In the genomic region with DNA sequence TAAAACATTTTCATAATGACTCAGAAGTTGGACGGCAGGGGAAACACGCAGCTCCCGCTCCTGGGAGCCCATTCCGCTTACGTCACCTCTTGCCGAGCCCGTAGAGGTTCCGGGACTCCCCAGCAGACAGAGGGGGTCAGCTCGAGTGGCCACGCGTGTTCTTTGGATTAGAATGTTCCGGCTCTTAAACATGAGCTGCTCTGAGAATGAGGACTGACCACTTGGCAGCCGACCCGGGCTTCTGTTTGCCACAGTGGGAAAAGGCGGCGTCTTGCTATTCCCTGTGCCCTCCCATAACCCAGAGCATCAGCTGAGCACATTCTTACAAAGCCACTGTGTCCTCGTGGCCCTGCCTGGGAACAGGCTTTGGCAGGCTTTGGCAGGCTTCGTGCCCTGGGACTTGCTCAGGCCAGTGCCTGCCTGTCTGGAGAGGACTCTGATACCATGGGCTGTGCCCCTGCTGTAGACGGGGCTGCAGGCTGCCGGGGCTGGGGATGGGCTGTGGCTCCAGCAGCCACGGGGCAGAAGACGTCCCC, we compare ENCODE assay signal across 11 cellular contexts. TPM values are rescaled to one million over a fixed set of nuclear protein-coding genes. Genes with fewer than 3 reads are reported as not detected.
DNase-seq lines count a peak whose midpoint lies in the region; ATAC-seq and TF ChIP-seq lines count a peak whose summit lies in the region.
"Had no signal": no experiment of that assay in that cellular context is flagged by ENCODE, and none has a peak within 500 bp of the region (broad histone marks: within the 10 kb centered on the region; RNA-seq: fewer than 3 reads in every experiment).

No MANE protein-coding gene starts in this region.

- peak; percentile 91 for ATAC-seq in gastroesophageal sphincter
- no peak for ATAC-seq in HG03457 (IDR thresholded peaks at IDR 0.05; ENCODE audit: unreplicated experiment)
- no peak for ATAC-seq in GM21786 (IDR thresholded peaks at IDR 0.05; ENCODE audit: unreplicated experiment)

- TF ChIP-seq CTCF in gastroesophageal sphincter (IDR thresholded peaks at IDR 0.05) (peak in 2 of 4 experiments; percentile 13 to 34), ovary (IDR thresholded peaks at IDR 0.05) (no peak)

- H3K4me1 ChIP-seq in gastroesophageal sphincter: peaks cover 0 to 62% (median 6%) of the 10 kb centered on the region in 3 donors
- H3K4me1 ChIP-seq in ovary (ENCODE audit: insufficient read depth): no peaks in the 10 kb centered on the region

- H3K27ac ChIP-seq in gastroesophageal sphincter: peak overlapping the region; percentile 54 to 88 (median 88)
- peak overlapping the region; percentile 45 to 46 for H3K27ac ChIP-seq in ovary

- TF ChIP-seq EP300 in gastroesophageal sphincter (IDR thresholded peaks at IDR 0.05) (peak; percentile 64), ovary (IDR thresholded peaks at IDR 0.05) (no peak)

- H3K36me3 ChIP-seq in gastroesophageal sphincter (peaks cover 0 to 66% of the 10 kb centered on the region in 2 donors), ovary (no peaks in the 10 kb centered on the region)

- TF ChIP-seq POLR2A in gastroesophageal sphincter (IDR thresholded peaks at IDR 0.05): no peak
- TF ChIP-seq POLR2A in ovary (IDR thresholded peaks at IDR 0.05): no peak

- intact Hi-C loops in ovary (cut with DNase I): no loop called here

- 22 to 50% methylated on average over 7 to 9 of the region's 22 CpGs for WGBS in gastroesophageal sphincter (ENCODE audit: low coverage in 1 of 2), 2 donors
- WGBS in ovary, 3 donors: 43 to 70% (median 61%) methylated on average over 22 of the region's 22 CpGs

- H3K27me3 ChIP-seq in gastroesophageal sphincter (no peaks in the 10 kb centered on the region), ovary (no peaks in the 10 kb centered on the region)

- H3K9me3 ChIP-seq in gastroesophageal sphincter (no peaks in the 10 kb centered on the region), ovary (no peaks in the 10 kb centered on the region)

- DNase-seq in AG08395 (ENCODE audit: low spot score): peak; percentile 48
- DNase-seq in amniotic epithelial cell (ENCODE audit: low read depth): peak; percentile 83
- peak; percentile 77 to 85 (median 81) for DNase-seq in ovary
- no peak for DNase-seq in activated T-cell treated with anti-CD3 and anti-CD28 coated beads, Interleukin-2, amount 50 U/mL, for 1 hour
- no peak for DNase-seq in ecto neural progenitor cell (ENCODE audit: low spot score)
- DNase-seq: activated CD4-positive, alpha-beta T cell treated with anti-CD3 and anti-CD28 coated beads, Interleukin-2, amount 50 U/mL, for 4 hours; NCI-H446 treated with DMSO at 0.1 percent for 48 hours; stimulated activated CD4-positive, alpha-beta T cell treated with anti-CD3 and anti-CD28 coated beads, Interleukin-1b, Interleukin-23, amount 100 ng/mL, for 48 hours had no signal

- H3K4me3 ChIP-seq in gastroesophageal sphincter: peak overlapping the region in 1 of 2 donors; percentile 23
- no peak overlapping the region for H3K4me3 ChIP-seq in ovary

RNA-seq across cellular contexts. Expression of gene PFKP, which starts 40.1 kb away (rescaled TPM):
- total RNA-seq in gastroesophageal sphincter (100 to 1,000 TPM in 3 of 4 donors, 10 to 100 TPM in 1; 64.3 to 261 (median 107) TPM), ovary (10 to 100 TPM; 12.4 to 43.4 (median 23.1) TPM)
- polyA plus RNA-seq in ovary: 10 to 100 TPM; 19.6 to 74.9 TPM

Comparison
In these comparisons a context has a peak if more than half of its experiments do, and no peak if none do; other contexts are left out.
1. DNase-seq: peak in AG08395 (single experiment), amniotic epithelial cell (single experiment) and ovary (5 of 5); none in activated T-cell treated with anti-CD3 and anti-CD28 coated beads, Interleukin-2, amount 50 U/mL, for 1 hour (single experiment) and ecto neural progenitor cell (single experiment).